In genomic region chr2:69385443-69386151, GRCh38 we compare ENCODE assay signal across 8 cellular contexts. TPM values are rescaled to one million over a fixed set of nuclear protein-coding genes. Genes with fewer than 3 reads are reported as not detected.
DNase-seq lines count a peak whose midpoint lies in the region; ATAC-seq, FAIRE-seq and TF ChIP-seq lines count a peak whose summit lies in the region.

No MANE protein-coding gene starts in this region.

- WGBS in A549 (ENCODE audit: missing lambda C conversion rate): 51% methylated on average over 8 of the region's 8 CpGs
- WGBS in HepG2 (ENCODE audit: low lambda C conversion rate): 52% methylated on average over 8 of the region's 8 CpGs

- no peaks in the 10 kb centered on the region; the same call in 1 of the 2 replicates for H3K27me3 Mint-ChIP-seq in HFFc6 (ENCODE audit: insufficient read depth)
- H3K27me3 Mint-ChIP-seq in activated naive CD8-positive, alpha-beta T cell treated with anti-CD3 and anti-CD28 coated beads, Interleukin-2, amount 50 U/mL, for 24 hours: no peaks in the 10 kb centered on the region

- in situ Hi-C loops in HepG2 (cut with HindIII; ENCODE audit: extremely low pct_ligation_motif_present, low pct_unique_long_range_greater_than_20kb): no loop called here

- FAIRE-seq in A549 (lab: Jason Lieb, UNC): no peak
- no peak for FAIRE-seq in HepG2 (lab: Jason Lieb, UNC)
- FAIRE-seq in HTR-8/SVneo (lab: Jason Lieb, UNC): no peak

- no peak for ATAC-seq in A549
- no peak for ATAC-seq in activated naive CD8-positive, alpha-beta T cell treated with anti-CD3 and anti-CD28 coated beads, Interleukin-2, amount 50 U/mL, for 24 hours
- no peak for ATAC-seq in HepG2

- H3K4me3 Mint-ChIP-seq in HFFc6: peak overlapping the region; percentile 91
- peak overlapping the region; percentile 92 for H3K4me3 Mint-ChIP-seq in activated naive CD8-positive, alpha-beta T cell treated with anti-CD3 and anti-CD28 coated beads, Interleukin-2, amount 50 U/mL, for 24 hours

- TF ChIP-seq EP300 in A549 (IDR thresholded peaks at IDR 0.05) (no peak), HepG2 (IDR thresholded peaks at IDR 0.05; ENCODE audit: low read depth in 2 of 2, low read length in 2 of 2) (no peak), HepG2 (CRISPR knock-in tag; IDR thresholded peaks at IDR 0.05; ENCODE audit: borderline replicate concordance) (no peak)

- TF ChIP-seq POLR2A in A549 (IDR thresholded peaks at IDR 0.05; ENCODE audit: low read length) (no peak), HepG2 (IDR thresholded peaks at IDR 0.05; ENCODE audit: insufficient read depth in 1 of 2, low read depth in 2 of 2, low read length in 2 of 2) (no peak; a peak in 1 of 4 replicates)

- TF ChIP-seq CTCF in A549 (IDR thresholded peaks at IDR 0.05) (no peak), HFFc6 (IDR thresholded peaks at IDR 0.05) (no peak), HepG2 (CRISPR knock-in tag; IDR thresholded peaks at IDR 0.05) (no peak)

- H3K4me2 ChIP-seq in A549 (peak overlapping the region; percentile 83), HepG2 (ENCODE audit: low read depth, low read length) (peak overlapping the region; percentile 87)

- no peak overlapping the region for H2AFZ ChIP-seq in HepG2 (ENCODE audit: low read length)

- peaks cover 66% of the 10 kb centered on the region for H3K4me1 Mint-ChIP-seq in HFFc6 (ENCODE audit: low read depth)
- peaks cover 49% of the 10 kb centered on the region for H3K4me1 Mint-ChIP-seq in activated naive CD8-positive, alpha-beta T cell treated with anti-CD3 and anti-CD28 coated beads, Interleukin-2, amount 50 U/mL, for 24 hours

- H3K27ac ChIP-seq in A549 (peak overlapping the region; percentile 89 to 97), HepG2 (ENCODE audit: extremely low read length, insufficient read depth, low read length) (peak overlapping the region; percentile 80)

- POLR2A ChIA-PET in A549 (lab: Yijun Ruan, JAX) (interaction anchor here (1.1 kb wide), 1 partner anchor 52 kb away, joined by 3 read pairs; no protein-coding TSS in a partner anchor), HepG2 (lab: Yijun Ruan, JAX) (interaction anchor here (0.8 to 2.1 kb wide), 3 partner anchors 52 to 168 kb away, joined by 3 to 20 read pairs (median 4); partner anchors contain the start of gene NFU1)

- no TSS peak for BruUV-seq in HepG2 (replicated peaks; lab: Mats Ljungman, UMichigan)

- peaks cover 3 to 14% of the 10 kb centered on the region in 2 experiments for H3K36me3 ChIP-seq in HepG2 (replicated peaks in 1 of 2; ENCODE audit: control insufficient read depth in 1 of 2, insufficient read depth in 2 of 2, low read length in 2 of 2)

- peaks cover 33% of the 10 kb centered on the region for H4K20me1 ChIP-seq in HepG2 (ENCODE audit: insufficient read depth, low read length)

- H3K4me1 ChIP-seq in A549: peaks cover 58% of the 10 kb centered on the region
- peaks cover 61% of the 10 kb centered on the region for H3K4me1 ChIP-seq in HepG2 (ENCODE audit: insufficient read depth, low read length)

- H3K27ac Mint-ChIP-seq in HFFc6: peak overlapping the region; percentile 60
- H3K27ac Mint-ChIP-seq in activated naive CD8-positive, alpha-beta T cell treated with anti-CD3 and anti-CD28 coated beads, Interleukin-2, amount 50 U/mL, for 24 hours: peak overlapping the region; percentile 56

- TF ChIP-seq RAD21 in A549 (conservative IDR thresholded peaks at IDR 0.05 in 1 of 2, IDR thresholded peaks at IDR 0.05 in 1 of 2): no peak
- no peak for TF ChIP-seq RAD21 in HepG2 (CRISPR knock-in tag; IDR thresholded peaks at IDR 0.05)

- H3K27me3 ChIP-seq in HepG2 (ENCODE audit: control insufficient read depth in 1 of 2, insufficient read depth in 2 of 2, low read length in 2 of 2): no peaks in the 10 kb centered on the region; a peak in 1 of 5 replicates

- H3K9ac ChIP-seq in HepG2 (ENCODE audit: insufficient read depth, low read depth, low read length): peak overlapping the region; percentile 88

- CTCF ChIA-PET in A549 (lab: Yijun Ruan, JAX): interaction anchor here (0.6 to 3.8 kb wide), 4 partner anchors 10 to 80 kb away, joined by 3 to 15 read pairs (median 4); no protein-coding TSS in a partner anchor
- CTCF ChIA-PET in HepG2 (lab: Yijun Ruan, JAX; ENCODE audit: low intra/inter-chr PET ratio, low total read pairs): no interaction called here

- H3K9me3 ChIP-seq in A549 (no peaks in the 10 kb centered on the region), HepG2 (ENCODE audit: low read length) (no peaks in the 10 kb centered on the region)

- H3K9me3 Mint-ChIP-seq in HFFc6: no peaks in the 10 kb centered on the region
- no peaks in the 10 kb centered on the region for H3K9me3 Mint-ChIP-seq in activated naive CD8-positive, alpha-beta T cell treated with anti-CD3 and anti-CD28 coated beads, Interleukin-2, amount 50 U/mL, for 24 hours

- DNase-seq in A549 (ENCODE audit: low read depth in 1 of 2, low spot score in 1 of 2): peak in 1 of 2 experiments; percentile 60
- no peak for DNase-seq in HFFc6
- DNase-seq in activated naive CD8-positive, alpha-beta T cell treated with anti-CD3 and anti-CD28 coated beads, Interleukin-2, amount 50 U/mL, for 24 hours: no peak
- no peak for DNase-seq in HepG2 (ENCODE audit: low spot score)
- no peak for DNase-seq in 8988T
- no peak for DNase-seq in A172 (ENCODE audit: low spot score)
- DNase-seq in HTR-8/SVneo (ENCODE audit: insufficient read length, low spot score): no peak
- DNase-seq in NCI-H1105 (lab: John Stamatoyannopoulos, UW): no peak

- peaks cover 65% of the 10 kb centered on the region for H3K79me2 ChIP-seq in HepG2 (ENCODE audit: insufficient read depth, low read length)

- H3K4me3 ChIP-seq in A549 (peak overlapping the region; percentile 77), HepG2 (replicated peaks in 1 of 3; ENCODE audit: insufficient read depth in 1 of 3, low read depth in 2 of 3, low read length in 3 of 3) (peak overlapping the region; percentile 79 to 99 (median 93))

- intact Hi-C loops in HepG2 (cut with micrococcal nuclease; ENCODE audit: unreplicated experiment): loop anchor here (2.0 to 10.0 kb wide), 2 partner anchors 51 to 211 kb away; partner anchors contain the start of gene NFU1

- H3K36me3 Mint-ChIP-seq in HFFc6 (ENCODE audit: low read depth): peaks cover 24% of the 10 kb centered on the region
- peaks cover 6% of the 10 kb centered on the region for H3K36me3 Mint-ChIP-seq in activated naive CD8-positive, alpha-beta T cell treated with anti-CD3 and anti-CD28 coated beads, Interleukin-2, amount 50 U/mL, for 24 hours (ENCODE audit: low read depth)

RNA-seq across cellular contexts. Expression of gene GFPT1, which starts 1.4 kb away (rescaled TPM):
- polyA plus RNA-seq in A549 (2011; rRNA removed) (53.3 and 59.9 TPM in 2 replicates), A549 (2017; fragmentation: RNase III; extraction: RNeasy Plus Mini Kit Qiagen cat#74134 plus additional on column Dnase treatment) (23.2 to 24.4 TPM (median 24.0 TPM) in 3 replicates), HepG2 (2011; rRNA removed) (19.7 and 24.0 TPM in 2 replicates)
- 8.1 and 9.0 TPM in 2 replicates for polyA plus RNA-seq in A549 (2012; cell fraction: cytosol; rRNA removed)
- 5.8 and 9.4 TPM in 2 replicates for polyA plus RNA-seq in A549 (2012; cell fraction: nucleus; rRNA removed)
- 29.6 and 30.6 TPM in 2 replicates for polyA minus RNA-seq in A549 (2011; rRNA and poly(A)+ RNA removed)
- total RNA-seq in HFFc6 (2021; fragmentation: NEBNext Ultra II Directional; extraction: Animal tissue kit (Norgen Biotek cat#: 25700)): 100 to 1,000 TPM in 1 of 6 experiments, 10 to 100 TPM in 5; 74.6 to 106 (median 88.4) TPM
- total RNA-seq in HepG2 (2016; rRNA removed; fragmentation: Illumina TruSeq; extraction: Trizol): 84.9 and 129 TPM in 2 replicates
- total RNA-seq in HepG2 (2016; cell fraction: cytosol; rRNA removed; fragmentation: Illumina TruSeq; extraction: Trizol; ENCODE audit: low read depth): 43.7 and 46.8 TPM in 2 replicates
- total RNA-seq in HepG2 (2016; cell fraction: insoluble cytoplasmic fraction; rRNA removed; fragmentation: Illumina TruSeq; extraction: Trizol): 85.1 and 124 TPM in 2 replicates
- 30.0 and 36.5 TPM in 2 replicates for total RNA-seq in HepG2 (2016; cell fraction: membrane; rRNA removed; fragmentation: Illumina TruSeq; extraction: Trizol)
- total RNA-seq in HepG2 (2016; cell fraction: nucleus; rRNA removed; fragmentation: Illumina TruSeq; extraction: Trizol): 48.9 and 54.4 TPM in 2 replicates
- polyA plus RNA-seq in HepG2 (2011; cell fraction: cytosol; rRNA removed): 13.6 and 21.7 TPM in 2 replicates
- 9.3 and 13.1 TPM in 2 replicates for polyA plus RNA-seq in HepG2 (2011; cell fraction: nucleus; rRNA removed)
- polyA plus RNA-seq in HepG2 (2012): 40.9 and 53.4 TPM in 2 replicates
- polyA plus RNA-seq in HepG2 (2016; cell fraction: cytosol; fragmentation: Illumina TruSeq; extraction: Trizol; ENCODE audit: low read depth): 1.7 and 2.0 TPM in 2 replicates
- polyA plus RNA-seq in HepG2 (2016; cell fraction: insoluble cytoplasmic fraction; fragmentation: Illumina TruSeq; extraction: Trizol; ENCODE audit: low read depth): 60.5 and 62.2 TPM in 2 replicates
- polyA plus RNA-seq in HepG2 (2016; cell fraction: membrane; fragmentation: Illumina TruSeq; extraction: Trizol; ENCODE audit: low read depth): 5.2 and 6.2 TPM in 2 replicates
- polyA plus RNA-seq in HepG2 (2016; cell fraction: nucleus; fragmentation: Illumina TruSeq; extraction: Trizol; ENCODE audit: insufficient read depth, low read depth): 40.7 and 46.5 TPM in 2 replicates
- polyA minus RNA-seq in HepG2 (2011; rRNA and poly(A)+ RNA removed; ENCODE audit: low replicate concordance): 9.1 and 29.8 TPM in 2 replicates
- 58.1 and 58.4 TPM in 2 replicates for polyA minus RNA-seq in HepG2 (2011; cell fraction: cytosol; rRNA and poly(A)+ RNA removed)
- 47.1 and 54.0 TPM in 2 replicates for polyA minus RNA-seq in HepG2 (2011; cell fraction: nucleus; rRNA and poly(A)+ RNA removed)
- total RNA-seq in A172 (2014; rRNA removed; shearing (Covaris generic)): 31.9 and 39.5 TPM in 2 replicates

RNA-seq across cellular contexts. Expression of gene NFU1, which starts 51.6 kb away (rescaled TPM):
- polyA plus RNA-seq in A549 (2011; rRNA removed) (67.9 and 99.2 TPM in 2 replicates), A549 (2017; fragmentation: RNase III; extraction: RNeasy Plus Mini Kit Qiagen cat#74134 plus additional on column Dnase treatment) (61.4 to 65.4 TPM (median 64.8 TPM) in 3 replicates), HepG2 (2011; rRNA removed) (28.1 and 39.1 TPM in 2 replicates)
- 27.3 and 30.3 TPM in 2 replicates for polyA plus RNA-seq in A549 (2012; cell fraction: cytosol; rRNA removed)
- 12.4 and 13.2 TPM in 2 replicates for polyA plus RNA-seq in A549 (2012; cell fraction: nucleus; rRNA removed)
- polyA minus RNA-seq in A549 (2011; rRNA and poly(A)+ RNA removed): 6.3 and 6.7 TPM in 2 replicates
- 10 to 100 TPM; 60.8 to 76.4 (median 71.6) TPM for total RNA-seq in HFFc6 (2021; fragmentation: NEBNext Ultra II Directional; extraction: Animal tissue kit (Norgen Biotek cat#: 25700))
- 84.0 and 99.6 TPM in 2 replicates for total RNA-seq in HepG2 (2016; rRNA removed; fragmentation: Illumina TruSeq; extraction: Trizol)
- total RNA-seq in HepG2 (2016; cell fraction: cytosol; rRNA removed; fragmentation: Illumina TruSeq; extraction: Trizol; ENCODE audit: low read depth): 88.3 and 93.2 TPM in 2 replicates
- 83.8 and 107 TPM in 2 replicates for total RNA-seq in HepG2 (2016; cell fraction: insoluble cytoplasmic fraction; rRNA removed; fragmentation: Illumina TruSeq; extraction: Trizol)
- total RNA-seq in HepG2 (2016; cell fraction: membrane; rRNA removed; fragmentation: Illumina TruSeq; extraction: Trizol): 83.6 and 88.7 TPM in 2 replicates
- 35.6 and 35.8 TPM in 2 replicates for total RNA-seq in HepG2 (2016; cell fraction: nucleus; rRNA removed; fragmentation: Illumina TruSeq; extraction: Trizol)
- 23.1 and 28.7 TPM in 2 replicates for polyA plus RNA-seq in HepG2 (2011; cell fraction: cytosol; rRNA removed)
- 6.6 and 7.8 TPM in 2 replicates for polyA plus RNA-seq in HepG2 (2011; cell fraction: nucleus; rRNA removed)
- 58.4 and 80.4 TPM in 2 replicates for polyA plus RNA-seq in HepG2 (2012)
- 79.1 and 96.4 TPM in 2 replicates for polyA plus RNA-seq in HepG2 (2016; cell fraction: cytosol; fragmentation: Illumina TruSeq; extraction: Trizol; ENCODE audit: low read depth)
- 89.4 and 94.3 TPM in 2 replicates for polyA plus RNA-seq in HepG2 (2016; cell fraction: insoluble cytoplasmic fraction; fragmentation: Illumina TruSeq; extraction: Trizol; ENCODE audit: low read depth)
- 57.3 and 66.6 TPM in 2 replicates for polyA plus RNA-seq in HepG2 (2016; cell fraction: membrane; fragmentation: Illumina TruSeq; extraction: Trizol; ENCODE audit: low read depth)
- 42.0 and 48.4 TPM in 2 replicates for polyA plus RNA-seq in HepG2 (2016; cell fraction: nucleus; fragmentation: Illumina TruSeq; extraction: Trizol; ENCODE audit: insufficient read depth, low read depth)
- 3.3 and 4.8 TPM in 2 replicates for polyA minus RNA-seq in HepG2 (2011; rRNA and poly(A)+ RNA removed; ENCODE audit: low replicate concordance)
- 12.6 and 17.8 TPM in 2 replicates for polyA minus RNA-seq in HepG2 (2011; cell fraction: cytosol; rRNA and poly(A)+ RNA removed)
- 11.5 and 12.2 TPM in 2 replicates for polyA minus RNA-seq in HepG2 (2011; cell fraction: nucleus; rRNA and poly(A)+ RNA removed)
- 92.9 and 185 TPM in 2 replicates for total RNA-seq in A172 (2014; rRNA removed; shearing (Covaris generic))
